ENCODE assay signal across 16 cellular contexts in genomic region chr6:82778985-82779384, GRCh38.
A peak's percentile ranks its signal among the peaks of the same experiment; 100 is the strongest.
DNase-seq lines count a peak whose midpoint lies in the region; ATAC-seq and TF ChIP-seq lines count a peak whose summit lies in the region.
"Had no signal": no experiment of that assay in that cellular context is flagged by ENCODE, and none has a peak within 500 bp of the region (broad histone marks: within the 10 kb centered on the region; RNA-seq: fewer than 3 reads in every experiment).

No MANE protein-coding gene starts in this region.

- no peak overlapping the region for H3K4me3 ChIP-seq in ectodermal cell (ENCODE audit: insufficient read depth, low read depth, low read length)
- peak overlapping the region; percentile 8 for H3K4me3 ChIP-seq in neural progenitor cell
- H3K4me3 ChIP-seq: GM23248 had no signal

- no peak overlapping the region for H3K9ac ChIP-seq in neural progenitor cell
- H3K9ac ChIP-seq: GM23248 had no signal

- H3K4me2 ChIP-seq in neural progenitor cell: peak overlapping the region; percentile 67

- peaks cover 43% of the 10 kb centered on the region for H3F3A ChIP-seq in neural progenitor cell (ENCODE audit: low read depth)

- H3K9me3 ChIP-seq in ectodermal cell (ENCODE audit: control insufficient read depth, low read length) (no peaks in the 10 kb centered on the region), neural progenitor cell (ENCODE audit: low read depth) (no peaks in the 10 kb centered on the region)
- H3K9me3 ChIP-seq: Caco-2 had no signal

- H3K4me1 Mint-ChIP-seq in neural progenitor cell: peaks cover 79% of the 10 kb centered on the region
- H3K4me1 Mint-ChIP-seq in stimulated activated memory B cell treated with anti-CD40 and anti-IgM and Interleukin-4, amounts not matched to agents 10 μg/mL and 1 μg/mL and 100 μg/mL, for 72 hours: no peaks in the 10 kb centered on the region
- H3K4me1 Mint-ChIP-seq: CD4-positive, alpha-beta memory T cell had no signal

- 40 to 43% methylated on average over 2 of the region's 2 CpGs for WGBS in ectodermal cell, 2 experiments

- H2AFZ ChIP-seq in neural progenitor cell (replicated peaks): no peak overlapping the region
- H2AFZ ChIP-seq: GM23248 had no signal

- no peaks in the 10 kb centered on the region for H3K27me3 ChIP-seq in ectodermal cell (ENCODE audit: control insufficient read depth, insufficient read depth, low read length, poor library complexity, severe bottlenecking)
- H3K27me3 ChIP-seq in neural progenitor cell: no peaks in the 10 kb centered on the region

- H3K27ac ChIP-seq in ectodermal cell (ENCODE audit: insufficient read depth, low read depth, low read length, poor library complexity, severe bottlenecking) (peak overlapping the region; percentile 2), neural progenitor cell (peak overlapping the region; percentile 92)
- H3K27ac ChIP-seq: GM23248 had no signal

- no peaks in the 10 kb centered on the region for H3K27me3 Mint-ChIP-seq in neural progenitor cell (ENCODE audit: insufficient read depth, low read depth)
- H3K27me3 Mint-ChIP-seq in stimulated activated memory B cell treated with anti-CD40 and anti-IgM and Interleukin-4, amounts not matched to agents 10 μg/mL and 1 μg/mL and 100 μg/mL, for 72 hours: no peaks in the 10 kb centered on the region
- H3K27me3 Mint-ChIP-seq: CD4-positive, alpha-beta memory T cell had no signal

- peak overlapping the region; percentile 97 for H3K27ac Mint-ChIP-seq in neural progenitor cell
- H3K27ac Mint-ChIP-seq in stimulated activated memory B cell treated with anti-CD40 and anti-IgM and Interleukin-4, amounts not matched to agents 10 μg/mL and 1 μg/mL and 100 μg/mL, for 72 hours: no peak overlapping the region
- H3K27ac Mint-ChIP-seq: CD4-positive, alpha-beta memory T cell had no signal

- DNase-seq in NCI-H146 (lab: John Stamatoyannopoulos, UW) (peak; percentile 39), NCI-H69 (lab: John Stamatoyannopoulos, UW) (peak; percentile 48), neural progenitor cell (ENCODE audit: low spot score) (peak; percentile 80), superior temporal gyrus (ENCODE audit: extremely low spot score) (no peak), SIG-M5 treated with dmso at 0.1 percent for 504 hours (lab: John Stamatoyannopoulos, UW; ENCODE audit: unreplicated experiment) (no peak), HK-2 (ENCODE audit: unreplicated experiment) (no peak)
- DNase-seq: C1 segment of cervical spinal cord; Caco-2; CD4-positive, alpha-beta memory T cell; DMS153; DND-41; GM23248; H7; HCEC 1CT had no signal

- H3K36me3 Mint-ChIP-seq in neural progenitor cell: no peaks in the 10 kb centered on the region
- H3K36me3 Mint-ChIP-seq in stimulated activated memory B cell treated with anti-CD40 and anti-IgM and Interleukin-4, amounts not matched to agents 10 μg/mL and 1 μg/mL and 100 μg/mL, for 72 hours: no peaks in the 10 kb centered on the region
- H3K36me3 Mint-ChIP-seq: CD4-positive, alpha-beta memory T cell had no signal

- no peak for ATAC-seq in stimulated activated memory B cell treated with anti-CD40 and anti-IgM and Interleukin-4, amounts not matched to agents 10 μg/mL and 1 μg/mL and 100 μg/mL, for 72 hours

- no peak for TF ChIP-seq CTCF in neural progenitor cell (IDR thresholded peaks at IDR 0.05)

- H3K4me3 Mint-ChIP-seq in neural progenitor cell: peak overlapping the region; percentile 2
- no peak overlapping the region for H3K4me3 Mint-ChIP-seq in stimulated activated memory B cell treated with anti-CD40 and anti-IgM and Interleukin-4, amounts not matched to agents 10 μg/mL and 1 μg/mL and 100 μg/mL, for 72 hours
- H3K4me3 Mint-ChIP-seq: CD4-positive, alpha-beta memory T cell had no signal

- no peaks in the 10 kb centered on the region for H3K79me2 ChIP-seq in neural progenitor cell (ENCODE audit: low read depth)

- H3K4me1 ChIP-seq in ectodermal cell (ENCODE audit: control insufficient read depth, insufficient read depth, low read length) (peaks cover 19% of the 10 kb centered on the region), neural progenitor cell (peaks cover 72% of the 10 kb centered on the region)
- H3K4me1 ChIP-seq: Caco-2 had no signal

- no peaks in the 10 kb centered on the region for H4K20me1 ChIP-seq in neural progenitor cell (ENCODE audit: low read depth)

- H3K36me3 ChIP-seq in ectodermal cell (ENCODE audit: control insufficient read depth, insufficient read depth, low read length): no peaks in the 10 kb centered on the region
- H3K36me3 ChIP-seq in neural progenitor cell: no peaks in the 10 kb centered on the region

- H3K9me3 Mint-ChIP-seq in neural progenitor cell: no peaks in the 10 kb centered on the region
- no peaks in the 10 kb centered on the region for H3K9me3 Mint-ChIP-seq in stimulated activated memory B cell treated with anti-CD40 and anti-IgM and Interleukin-4, amounts not matched to agents 10 μg/mL and 1 μg/mL and 100 μg/mL, for 72 hours
- H3K9me3 Mint-ChIP-seq: CD4-positive, alpha-beta memory T cell had no signal

Comparison
In these comparisons a context has a peak if more than half of its experiments do, and no peak if none do; other contexts are left out.
1. DNase-seq: peak in NCI-H146 (single experiment), NCI-H69 (single experiment) and neural progenitor cell (single experiment); none in superior temporal gyrus (single experiment), SIG-M5 treated with dmso at 0.1 percent for 504 hours (single experiment) and HK-2 (single experiment).